Comparison of ENCODE assay signal across 17 cellular contexts in genomic region chrX:153812220-153812619, GRCh38. TPM values are rescaled to one million over a fixed set of nuclear protein-coding genes. Genes with fewer than 3 reads are reported as not detected.
DNase-seq lines count a peak whose midpoint lies in the region; ATAC-seq and TF ChIP-seq lines count a peak whose summit lies in the region.
"Had no signal": no experiment of that assay in that cellular context is flagged by ENCODE, and none has a peak within 500 bp of the region (broad histone marks: within the 10 kb centered on the region; RNA-seq: fewer than 3 reads in every experiment).

No MANE protein-coding gene starts in this region.

- H3K36me3 Mint-ChIP-seq in GM23338 (ENCODE audit: low read depth) = peaks cover 18% of the 10 kb centered on the region; the same call in 2 of the 3 replicates

- H3F3A ChIP-seq in GM23338 (replicated peaks; ENCODE audit: low read depth) (no peaks in the 10 kb centered on the region), neural cell (ENCODE audit: insufficient read depth, low read length, poor library complexity, severe bottlenecking) (no peaks in the 10 kb centered on the region)

- intact Hi-C loops in ascending aorta (cut with DNase I) = no loop called here

- H2AFZ ChIP-seq in GM23338 = no peak overlapping the region
- no peak overlapping the region for H2AFZ ChIP-seq in neural cell (ENCODE audit: low read depth, low read length)

- peak; percentile 83 for TF ChIP-seq EP300 in neural cell (conservative IDR thresholded peaks at IDR 0.05; ENCODE audit: poor library complexity, severe bottlenecking)

- H4K20me1 ChIP-seq in GM23338 (replicated peaks; ENCODE audit: insufficient read depth) = peaks cover 3% of the 10 kb centered on the region
- no peaks in the 10 kb centered on the region for H4K20me1 ChIP-seq in neural cell (ENCODE audit: insufficient read depth)

- no peaks in the 10 kb centered on the region for H3K9me3 ChIP-seq in neural cell (ENCODE audit: low read length)
- H3K9me3 ChIP-seq in ascending aorta = no peaks in the 10 kb centered on the region
- H3K9me3 ChIP-seq: BE2C, MG63 had no signal

- H3K4me3 Mint-ChIP-seq in GM23338 = no peak overlapping the region

- ATAC-seq in GM23338 = peak; percentile 39
- no peak for ATAC-seq in HG02852 (IDR thresholded peaks at IDR 0.05; ENCODE audit: unreplicated experiment)
- ATAC-seq: HCT116, Right ventricle myocardium inferior had no signal

- DNase-seq in GM23338 (ENCODE audit: low spot score) (no peak), NCI-H2227 treated with DMSO at 0.1 percent for 48 hours (lab: John Stamatoyannopoulos, UW) (peak; percentile 58), cerebellar cortex (ENCODE audit: low spot score) (peak; percentile 52), GM13976 (ENCODE audit: low spot score) (no peak), ascending aorta (ENCODE audit: low spot score in 2 of 2) (no peak)
- DNase-seq: BE2C, DMS53, MG63, NCI-H1436, NCI-H187 treated with DMSO at 0.1 percent for 48 hours, NCI-H524 treated with DMSO at 0.1 percent for 48 hours, OCI-M1 had no signal

- TF ChIP-seq CTCF in GM23338 (conservative IDR thresholded peaks at IDR 0.05; ENCODE audit: low read depth in 2 of 2) (no peak), neural cell (IDR thresholded peaks at IDR 0.05; ENCODE audit: poor library complexity, severe bottlenecking) (no peak), GM13976 (IDR thresholded peaks at IDR 0.05; ENCODE audit: borderline replicate concordance, control extremely low read depth, extremely low read depth, insufficient read depth, missing control alignments) (no peak), ascending aorta (IDR thresholded peaks at IDR 0.05) (no peak)

- peaks cover 10% of the 10 kb centered on the region for H3K27me3 Mint-ChIP-seq in GM23338 (ENCODE audit: insufficient read depth, low read depth, poor library complexity)

- no peak overlapping the region for H3K4me3 ChIP-seq in GM23338
- H3K4me3 ChIP-seq in neural cell (ENCODE audit: low read length) = peak overlapping the region; percentile 59
- H3K4me3 ChIP-seq in ascending aorta = no peak overlapping the region
- H3K4me3 ChIP-seq: MG63 had no signal

- peak overlapping the region; percentile 75 for H3K9ac ChIP-seq in neural cell (ENCODE audit: low read length)

- H3K27ac Mint-ChIP-seq in GM23338 = no peak overlapping the region

- TF ChIP-seq RAD21 in neural cell (conservative IDR thresholded peaks at IDR 0.05) = peak; percentile 40

- H3K27ac ChIP-seq in GM23338 (ENCODE audit: low read depth) (no peak overlapping the region), neural cell (ENCODE audit: low read length) (peak overlapping the region; percentile 96), ascending aorta (no peak overlapping the region)

- H3K4me1 Mint-ChIP-seq in GM23338 = peaks cover 53% of the 10 kb centered on the region

- peaks cover 88% of the 10 kb centered on the region for H3K79me2 ChIP-seq in GM23338 (replicated peaks; ENCODE audit: insufficient read depth)
- H3K79me2 ChIP-seq in neural cell (replicated peaks; ENCODE audit: insufficient read depth, low read length) = peaks cover 55% of the 10 kb centered on the region

- H3K4me1 ChIP-seq in GM23338 (ENCODE audit: insufficient read depth) = peaks cover 20% of the 10 kb centered on the region
- H3K4me1 ChIP-seq in ascending aorta = no peaks in the 10 kb centered on the region
- H3K4me1 ChIP-seq: BE2C had no signal

- no peaks in the 10 kb centered on the region for H3K9me3 Mint-ChIP-seq in GM23338

- H3K27me3 ChIP-seq in GM23338 (ENCODE audit: insufficient read depth) = no peaks in the 10 kb centered on the region
- H3K27me3 ChIP-seq in neural cell (ENCODE audit: insufficient read depth, low read depth, low read length) = no peaks in the 10 kb centered on the region
- no peaks in the 10 kb centered on the region for H3K27me3 ChIP-seq in ascending aorta
- H3K27me3 ChIP-seq: BE2C, MG63 had no signal

- no peaks in the 10 kb centered on the region for H3K9me2 ChIP-seq in GM23338 (ENCODE audit: insufficient read depth)
- H3K9me2 ChIP-seq in neural cell (ENCODE audit: insufficient read depth, low read length) = no peaks in the 10 kb centered on the region

- H3K36me3 ChIP-seq in GM23338 (ENCODE audit: insufficient read depth) (no peaks in the 10 kb centered on the region), neural cell (ENCODE audit: insufficient read depth, low read length) (no peaks in the 10 kb centered on the region), ascending aorta (no peaks in the 10 kb centered on the region)
- H3K36me3 ChIP-seq: BE2C, MG63 had no signal

- in situ Hi-C loops in GM13976 (cut with MboI; ENCODE audit: low sequenced_read_pairs, unreplicated experiment) = no loop called here

- H3K4me2 ChIP-seq in GM23338 = no peak overlapping the region
- H3K4me2 ChIP-seq in neural cell (ENCODE audit: low read length) = peak overlapping the region; percentile 48

TF ChIP-seq in GM23338, 12 proteins besides CTCF, POLR2A, EP300 and RAD21 (continues in another document):
- no peak for TF ChIP-seq JUNB (IDR thresholded peaks at IDR 0.05; ENCODE audit: unreplicated experiment)
- no peak for TF ChIP-seq STAT1 (IDR thresholded peaks at IDR 0.05; ENCODE audit: unreplicated experiment)

TF ChIP-seq in neural cell, 6 proteins besides CTCF, POLR2A, EP300 and RAD21:
- TF ChIP-seq TAF1 (IDR thresholded peaks at IDR 0.05; ENCODE audit: low read depth) (peak; percentile 45), MXI1 (conservative IDR thresholded peaks at IDR 0.05; ENCODE audit: poor library complexity, severe bottlenecking) (peak; percentile 36), SMC3 (conservative IDR thresholded peaks at IDR 0.05; ENCODE audit: poor library complexity) (peak; percentile 39), REST (IDR thresholded peaks at IDR 0.05; ENCODE audit: borderline replicate concordance) (peak; percentile 57), EZH2 (IDR thresholded peaks at IDR 0.05; ENCODE audit: borderline replicate concordance, insufficient read depth, low read length, poor library complexity, severe bottlenecking) (no peak), POLR2AphosphoS5 (IDR thresholded peaks at IDR 0.05) (peak; percentile 77)

RNA-seq across cellular contexts. Expression of gene SSR4, which starts 17.8 kb away (rescaled TPM):
- total RNA-seq in GM23338 (2014; rRNA removed; shearing (Covaris generic)) = 107 and 168 TPM in 2 replicates
- 352 and 404 TPM in 2 replicates for polyA plus RNA-seq in GM23338 (2016; fragmentation: Nextera tagmentation; extraction: Ambion mirVana)
- polyA plus RNA-seq in neural cell = 186 and 192 TPM in 2 replicates
- 71.1 and 85.2 TPM in 2 replicates for polyA minus RNA-seq in neural cell
- total RNA-seq in ascending aorta = 331 TPM

RNA-seq across cellular contexts. Expression of gene IDH3G, which starts 18.0 kb away (rescaled TPM):
- total RNA-seq in GM23338 (2014; rRNA removed; shearing (Covaris generic)) = 43.0 and 49.0 TPM in 2 replicates
- polyA plus RNA-seq in GM23338 (2016; fragmentation: Nextera tagmentation; extraction: Ambion mirVana) (41.4 and 45.5 TPM in 2 replicates), neural cell (64.7 and 72.7 TPM in 2 replicates)
- polyA minus RNA-seq in neural cell = 45.1 and 49.7 TPM in 2 replicates
- total RNA-seq in ascending aorta = 351 TPM

RNA-seq across cellular contexts. Expression of gene PDZD4, which starts 18.1 kb away (rescaled TPM):
- total RNA-seq in GM23338 (2014; rRNA removed; shearing (Covaris generic)) = 194 and 230 TPM in 2 replicates
- polyA plus RNA-seq in GM23338 (2016; fragmentation: Nextera tagmentation; extraction: Ambion mirVana) (30.5 and 34.5 TPM in 2 replicates), neural cell (343 and 389 TPM in 2 replicates)
- 338 and 398 TPM in 2 replicates for polyA minus RNA-seq in neural cell
- total RNA-seq in ascending aorta = 23.2 TPM

RNA-seq across cellular contexts. Expression of gene SRPK3, which starts 31.4 kb away (rescaled TPM):
- 0.23 TPM in 1 of 2 replicates, not detected in the other for total RNA-seq in GM23338 (2014; rRNA removed; shearing (Covaris generic))
- 0.15 and 0.19 TPM in 2 replicates for polyA plus RNA-seq in GM23338 (2016; fragmentation: Nextera tagmentation; extraction: Ambion mirVana)
- polyA plus RNA-seq in neural cell = not detected in 2 replicates
- polyA minus RNA-seq in neural cell = not detected in 2 replicates
- 4.5 TPM for total RNA-seq in ascending aorta
- total RNA-seq: T-helper 1 cell treated with Interleukin-12 subunit alpha and Interleukin-12 subunit beta and Interleukin-4 antibody, amounts not matched to agents 30 ng/mL and 1 ng/mL, for 36 hours had no signal

RNA-seq across cellular contexts. Expression of gene PLXNB3, which starts 48.2 kb away (rescaled TPM):
- total RNA-seq in GM23338 (2014; rRNA removed; shearing (Covaris generic)) = 3.2 and 4.1 TPM in 2 replicates
- polyA plus RNA-seq in GM23338 (2016; fragmentation: Nextera tagmentation; extraction: Ambion mirVana) (0.30 and 0.70 TPM in 2 replicates), neural cell (0.48 and 0.76 TPM in 2 replicates)
- polyA minus RNA-seq in neural cell = 0.97 and 1.5 TPM in 2 replicates
- total RNA-seq in ascending aorta = 99.1 TPM

Comparison
In these comparisons a context has a peak if more than half of its experiments do, and no peak if none do; other contexts are left out.
1. DNase-seq: peak in NCI-H2227 treated with DMSO at 0.1 percent for 48 hours (single experiment) and cerebellar cortex (single experiment); none in GM23338 (single experiment), GM13976 (single experiment) and ascending aorta (0 of 2).